23 cellular contexts compared by ENCODE assay signal in the genomic region with DNA sequence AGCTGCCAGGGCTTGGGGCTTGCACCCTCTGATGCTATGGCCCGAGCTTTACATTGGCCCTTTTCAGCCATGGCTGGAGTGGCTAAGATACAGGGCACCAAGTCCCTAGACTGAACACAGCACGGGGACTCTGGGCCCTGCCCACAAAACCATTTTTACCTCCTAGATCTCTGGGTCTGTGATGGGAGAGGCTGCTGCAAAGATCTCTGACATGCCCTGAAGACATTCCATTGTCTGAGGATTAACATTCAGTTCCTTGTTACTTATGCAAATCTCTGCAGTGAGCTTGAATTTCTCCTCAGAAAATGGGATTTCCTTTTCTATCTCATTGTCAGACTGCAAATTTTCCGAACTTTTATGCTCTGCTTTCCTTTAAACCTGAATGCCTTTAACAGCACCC.
"Had no signal": no experiment of that assay in that cellular context is flagged by ENCODE, and none has a peak within 500 bp of the region (broad histone marks: within the 10 kb centered on the region; RNA-seq: fewer than 3 reads in every experiment).

No MANE protein-coding gene starts in this region.

- H3K27me3 ChIP-seq: Peyer's patch, SJCRH30 had no signal

- H3K4me1 ChIP-seq: Peyer's patch, SJCRH30 had no signal

- H3K9ac ChIP-seq: KMS-11, SK-N-SH had no signal

- H3K27ac ChIP-seq: KMS-11, Peyer's patch, RWPE1, SJCRH30, VCaP had no signal

- H3K36me3 ChIP-seq: Peyer's patch, SJCRH30 had no signal

- ATAC-seq: activated CD4-positive, alpha-beta T cell treated with anti-CD3 and anti-CD28 coated beads for 36 hours; activated T-cell treated with anti-CD3 and anti-CD28 coated beads, Interleukin-2, amount 50 U/mL, for 72 hours had no signal

- H3K4me3 ChIP-seq: Peyer's patch, SJCRH30 had no signal

- H3K4me2 ChIP-seq: KMS-11, SK-N-SH had no signal

- DNase-seq: activated CD4-positive, alpha-beta memory T cell treated with anti-CD3 and anti-CD28 coated beads, Interleukin-2, amount 10 ng/mL, durations not matched to agents 7 days and 5 days; activated CD4-positive, alpha-beta T cell treated with anti-CD3 and anti-CD28 coated beads for 36 hours; activated CD4-positive, alpha-beta T cell treated with anti-CD3 and anti-CD28 coated beads, Interleukin-2, amount 50 U/mL, for 1 hour; activated gamma-delta T cell treated with Interleukin-2 at 50 U/mL for 16 hours; activated naive CD4-positive, alpha-beta T cell treated with anti-CD3 and anti-CD28 coated beads, Interleukin-2, amount 10 ng/mL, durations not matched to agents 7 days and 5 days; activated naive CD8-positive, alpha-beta T cell treated with anti-CD3 and anti-CD28 coated beads for 36 hours; activated T-cell treated with anti-CD3 and anti-CD28 coated beads, Interleukin-2, amount 50 U/mL, for 72 hours; caudate nucleus; NCI-H1092; NCI-H1417; NCI-H1930; NCI-H345; NCI-H510A; NCI-H526 treated with DMSO at 0.1 percent for 48 hours; NCI-H82; Peyer's patch; Right ventricle myocardium superior; SJCRH30; SK-N-SH; T-helper 1 cell had no signal

- H3K9me3 ChIP-seq: Peyer's patch, SJCRH30, SK-N-SH had no signal
